Comparison of ENCODE assay signal across 13 cellular contexts in genomic region chr15:80564056-80564455, GRCh38.
A peak's percentile ranks its signal among the peaks of the same experiment; 100 is the strongest.
DNase-seq lines count a peak whose midpoint lies in the region.
"Had no signal": no experiment of that assay in that cellular context is flagged by ENCODE, and none has a peak within 500 bp of the region (broad histone marks: within the 10 kb centered on the region; RNA-seq: fewer than 3 reads in every experiment).

No MANE protein-coding gene starts in this region.

- H3K27ac ChIP-seq in angular gyrus (ENCODE audit: low read depth, low read length) (peak overlapping the region; percentile 19), cingulate gyrus (ENCODE audit: low read depth, low read length) (peak overlapping the region; percentile 47)

- DNase-seq in islet precursor cell (peak; percentile 38), H4 (ENCODE audit: low spot score) (no peak), NCI-H524 (lab: John Stamatoyannopoulos, UW) (no peak), NCI-H524 treated with DMSO at 0.1 percent for 48 hours (lab: John Stamatoyannopoulos, UW) (no peak)
- DNase-seq: ACHN; BE2C; C1 segment of cervical spinal cord; Caco-2; CD4-positive, CD25-positive, alpha-beta regulatory T cell; DMS79; GDM1 had no signal
